10 cellular contexts compared by ENCODE assay signal in the genomic region with DNA sequence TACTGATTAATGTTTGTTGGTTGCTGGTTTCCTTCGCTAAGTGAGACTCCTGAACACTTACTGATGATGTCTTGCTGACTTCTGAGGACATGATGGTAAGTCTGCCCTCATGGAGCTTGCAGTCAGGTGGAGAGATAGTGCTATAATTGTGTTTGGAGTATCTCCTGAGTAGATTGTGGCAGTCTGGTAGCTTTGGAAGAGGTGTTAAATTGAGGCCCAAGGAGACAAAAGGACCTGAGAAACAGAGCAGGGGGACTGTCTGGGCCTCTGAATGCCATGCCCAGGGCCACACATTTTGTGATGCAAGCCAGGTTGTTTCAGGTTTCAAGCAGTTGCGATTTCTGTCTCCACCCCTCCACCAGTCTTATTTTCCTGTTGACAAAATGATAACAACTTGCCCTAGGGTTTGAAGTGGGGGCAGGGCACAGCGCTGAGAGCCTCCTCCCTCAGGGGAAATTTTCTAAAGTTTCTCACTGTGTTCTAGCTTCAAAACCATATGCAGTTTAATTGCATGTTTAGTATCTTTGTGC. TPM values are rescaled to one million over a fixed set of nuclear protein-coding genes. Genes with fewer than 3 reads are reported as not detected.
DNase-seq lines count a peak whose midpoint lies in the region; ATAC-seq and TF ChIP-seq lines count a peak whose summit lies in the region.
"Had no signal": no experiment of that assay in that cellular context is flagged by ENCODE, and none has a peak within 500 bp of the region (broad histone marks: within the 10 kb centered on the region; RNA-seq: fewer than 3 reads in every experiment).

No MANE protein-coding gene starts in this region.

- H3K9me3 Mint-ChIP-seq in CD8-positive, alpha-beta T cell: no peaks in the 10 kb centered on the region
- no peaks in the 10 kb centered on the region for H3K9me3 Mint-ChIP-seq in activated naive CD4-positive, alpha-beta T cell treated with anti-CD3 and anti-CD28 coated beads, Interleukin-2, amount 10 ng/mL, durations not matched to agents 7 days and 5 days
- H3K9me3 Mint-ChIP-seq in nephron: no peaks in the 10 kb centered on the region

- DNase-seq in CD8-positive, alpha-beta T cell: peak in 4 of 7 experiments; percentile 39 to 73 (median 62)
- DNase-seq in RWPE2 (ENCODE audit: low spot score) (no peak), coronary artery (ENCODE audit: low spot score) (no peak)
- DNase-seq in activated naive CD4-positive, alpha-beta T cell treated with anti-CD3 and anti-CD28 coated beads, Interleukin-2, amount 10 ng/mL, durations not matched to agents 7 days and 5 days: peak; percentile 88
- DNase-seq: DMS 273 treated with DMSO at 0.1 percent for 48 hours, NCI-H187 had no signal

- H3K4me1 Mint-ChIP-seq in CD8-positive, alpha-beta T cell (ENCODE audit: low read depth): peaks cover 87% of the 10 kb centered on the region
- peaks cover 96% of the 10 kb centered on the region for H3K4me1 Mint-ChIP-seq in activated naive CD4-positive, alpha-beta T cell treated with anti-CD3 and anti-CD28 coated beads, Interleukin-2, amount 10 ng/mL, durations not matched to agents 7 days and 5 days
- peaks cover 92% of the 10 kb centered on the region for H3K4me1 Mint-ChIP-seq in nephron

- no peak overlapping the region for H3K4me3 ChIP-seq in CD8-positive, alpha-beta T cell (ENCODE audit: low read depth, low read length)
- no peak overlapping the region for H3K4me3 ChIP-seq in RWPE2 (ENCODE audit: severe bottlenecking)
- no peak overlapping the region for H3K4me3 ChIP-seq in coronary artery

- H3K4me1 ChIP-seq in CD8-positive, alpha-beta T cell (ENCODE audit: insufficient read depth, low read length): peaks cover 61% of the 10 kb centered on the region
- H3K4me1 ChIP-seq in RWPE2 (ENCODE audit: insufficient read depth, poor library complexity, severe bottlenecking): peaks cover 71% of the 10 kb centered on the region

- no peaks in the 10 kb centered on the region for H3K36me3 ChIP-seq in CD8-positive, alpha-beta T cell (ENCODE audit: insufficient read depth, low read length)
- H3K36me3 ChIP-seq in RWPE2 (ENCODE audit: low read depth): peaks cover 57% of the 10 kb centered on the region

- peaks cover 9% of the 10 kb centered on the region for H3K36me3 Mint-ChIP-seq in CD8-positive, alpha-beta T cell
- H3K36me3 Mint-ChIP-seq in activated naive CD4-positive, alpha-beta T cell treated with anti-CD3 and anti-CD28 coated beads, Interleukin-2, amount 10 ng/mL, durations not matched to agents 7 days and 5 days: peaks cover 77% of the 10 kb centered on the region
- peaks cover 40% of the 10 kb centered on the region for H3K36me3 Mint-ChIP-seq in nephron (ENCODE audit: low read depth)

- H3K27ac ChIP-seq in CD8-positive, alpha-beta T cell (ENCODE audit: low read depth, low read length): no peak overlapping the region
- peak overlapping the region; percentile 27 for H3K27ac ChIP-seq in RWPE2 (ENCODE audit: poor library complexity, severe bottlenecking)
- no peak overlapping the region for H3K27ac ChIP-seq in coronary artery

- no peak for TF ChIP-seq CTCF in CD8-positive, alpha-beta T cell (IDR thresholded peaks at IDR 0.05)
- TF ChIP-seq CTCF in RWPE2 (IDR thresholded peaks at IDR 0.05; ENCODE audit: poor library complexity, severe bottlenecking) (no peak), nephron (IDR thresholded peaks at IDR 0.05; ENCODE audit: unreplicated experiment in 3 of 3) (no peak), coronary artery (IDR thresholded peaks at IDR 0.05) (no peak)

- H3K27me3 Mint-ChIP-seq in CD8-positive, alpha-beta T cell (ENCODE audit: low read depth): no peaks in the 10 kb centered on the region
- H3K27me3 Mint-ChIP-seq in activated naive CD4-positive, alpha-beta T cell treated with anti-CD3 and anti-CD28 coated beads, Interleukin-2, amount 10 ng/mL, durations not matched to agents 7 days and 5 days: no peaks in the 10 kb centered on the region
- peaks cover 4% of the 10 kb centered on the region for H3K27me3 Mint-ChIP-seq in nephron (ENCODE audit: low read depth)

- H3K4me3 Mint-ChIP-seq in CD8-positive, alpha-beta T cell: no peak overlapping the region
- H3K4me3 Mint-ChIP-seq in activated naive CD4-positive, alpha-beta T cell treated with anti-CD3 and anti-CD28 coated beads, Interleukin-2, amount 10 ng/mL, durations not matched to agents 7 days and 5 days: peak overlapping the region; percentile 67
- H3K4me3 Mint-ChIP-seq in nephron: no peak overlapping the region

- H3K9me3 ChIP-seq in CD8-positive, alpha-beta T cell (ENCODE audit: low read length): no peaks in the 10 kb centered on the region
- no peaks in the 10 kb centered on the region for H3K9me3 ChIP-seq in RWPE2 (ENCODE audit: severe bottlenecking)

- H3K27ac Mint-ChIP-seq in CD8-positive, alpha-beta T cell: peak overlapping the region; percentile 63
- H3K27ac Mint-ChIP-seq in activated naive CD4-positive, alpha-beta T cell treated with anti-CD3 and anti-CD28 coated beads, Interleukin-2, amount 10 ng/mL, durations not matched to agents 7 days and 5 days: peak overlapping the region; percentile 96
- peak overlapping the region; percentile 64 to 82 (median 76) for H3K27ac Mint-ChIP-seq in nephron

- intact Hi-C loops in CD8-positive, alpha-beta T cell (cut with DNase I, micrococcal nuclease): loop anchor here (2.0 to 5.0 kb wide), 3 partner anchors 21 to 50 kb away; no protein-coding TSS in a partner anchor

- POLR2A ChIA-PET in CD8-positive, alpha-beta T cell (lab: Charles Lee): interaction anchor here (0.6 to 5.1 kb wide), 8 partner anchors 13 to 135 kb away, joined by 3 to 29 read pairs (median 4); partner anchors contain the start of gene SMAD3

- CTCF ChIA-PET in CD8-positive, alpha-beta T cell (lab: Charles Lee): interaction anchor here (0.9 to 6.9 kb wide), 6 partner anchors 10 to 46 kb away, joined by 3 to 44 read pairs (median 4); partner anchors contain the start of gene SMAD3
- CTCF ChIA-PET in activated naive CD4-positive, alpha-beta T cell treated with anti-CD3 and anti-CD28 coated beads, Interleukin-2, amount 10 ng/mL, durations not matched to agents 7 days and 5 days (lab: Charles Lee): interaction anchor here (0.9 to 3.8 kb wide), 11 partner anchors 9 to 222 kb away, joined by 3 to 19 read pairs (median 4); partner anchors contain the start of gene SMAD3

- ATAC-seq in CD8-positive, alpha-beta T cell: peak; percentile 63
- ATAC-seq in RWPE2 (ENCODE audit: low read depth) (no peak), GM18868 (IDR thresholded peaks at IDR 0.05; ENCODE audit: unreplicated experiment) (no peak), HG03354 (IDR thresholded peaks at IDR 0.05; ENCODE audit: poor library complexity, severe bottlenecking, unreplicated experiment) (no peak), HG03520 (IDR thresholded peaks at IDR 0.05; ENCODE audit: unreplicated experiment) (no peak)

- H3K27me3 ChIP-seq in CD8-positive, alpha-beta T cell (ENCODE audit: insufficient read depth, low read length): no peaks in the 10 kb centered on the region
- H3K27me3 ChIP-seq in RWPE2 (ENCODE audit: insufficient read depth, poor library complexity, severe bottlenecking): no peaks in the 10 kb centered on the region

RNA-seq across cellular contexts. Expression of gene SMAD3, which starts 16.7 kb away (rescaled TPM):
- total RNA-seq in CD8-positive, alpha-beta T cell: 10 to 100 TPM; 25.4 to 29.0 TPM

Comparison
In these comparisons a context has a peak if more than half of its experiments do, and no peak if none do; other contexts are left out.
1. DNase-seq: peak in CD8-positive, alpha-beta T cell (4 of 7) and activated naive CD4-positive, alpha-beta T cell treated with anti-CD3 and anti-CD28 coated beads, Interleukin-2, amount 10 ng/mL, durations not matched to agents 7 days and 5 days (single experiment); none in RWPE2 (single experiment) and coronary artery (single experiment).
2. Peak in every context shown above with its lines, with median percentiles within 50 percentile points of each other: H3K27ac Mint-ChIP-seq.